Comparison of ENCODE assay signal across 8 cellular contexts in the genomic region with DNA sequence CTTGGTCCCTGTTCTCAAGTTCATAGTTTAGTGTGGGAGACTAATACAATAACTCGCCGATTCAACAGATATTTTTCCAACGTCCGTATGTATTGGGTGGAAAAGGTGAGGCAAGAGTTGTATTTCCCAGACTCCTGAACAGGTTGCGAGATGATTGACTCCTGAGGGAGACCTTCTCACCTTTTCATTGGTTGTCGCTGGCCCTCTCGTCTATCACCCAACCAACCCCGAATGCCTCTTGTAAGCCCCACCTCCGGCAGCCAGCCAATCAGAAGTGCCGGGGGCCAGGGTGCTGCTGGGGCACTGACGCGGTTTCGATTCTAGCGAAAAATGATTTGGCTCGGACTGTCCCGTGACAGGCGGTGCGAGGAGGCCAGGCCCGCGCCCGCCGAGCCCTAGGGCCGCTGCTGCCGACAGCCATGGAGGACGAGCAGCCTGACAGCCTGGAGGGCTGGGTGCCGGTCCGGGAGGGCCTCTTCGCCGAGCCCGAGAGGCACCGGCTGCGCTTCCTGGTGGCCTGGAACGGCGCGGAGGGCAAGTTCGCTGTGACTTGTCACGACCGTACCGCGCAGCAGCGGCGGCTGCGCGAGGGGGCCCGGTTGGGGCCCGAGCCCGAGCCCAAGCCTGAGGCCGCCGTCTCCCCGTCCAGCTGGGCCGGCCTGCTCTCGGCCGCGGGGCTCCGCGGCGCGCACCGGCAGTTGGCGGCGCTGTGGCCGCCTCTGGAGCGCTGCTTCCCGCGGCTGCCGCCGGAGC. TPM values are rescaled to one million over a fixed set of nuclear protein-coding genes. Genes with fewer than 3 reads are reported as not detected.
DNase-seq lines count a peak whose midpoint lies in the region; ATAC-seq and TF ChIP-seq lines count a peak whose summit lies in the region.

A gene with protein sequence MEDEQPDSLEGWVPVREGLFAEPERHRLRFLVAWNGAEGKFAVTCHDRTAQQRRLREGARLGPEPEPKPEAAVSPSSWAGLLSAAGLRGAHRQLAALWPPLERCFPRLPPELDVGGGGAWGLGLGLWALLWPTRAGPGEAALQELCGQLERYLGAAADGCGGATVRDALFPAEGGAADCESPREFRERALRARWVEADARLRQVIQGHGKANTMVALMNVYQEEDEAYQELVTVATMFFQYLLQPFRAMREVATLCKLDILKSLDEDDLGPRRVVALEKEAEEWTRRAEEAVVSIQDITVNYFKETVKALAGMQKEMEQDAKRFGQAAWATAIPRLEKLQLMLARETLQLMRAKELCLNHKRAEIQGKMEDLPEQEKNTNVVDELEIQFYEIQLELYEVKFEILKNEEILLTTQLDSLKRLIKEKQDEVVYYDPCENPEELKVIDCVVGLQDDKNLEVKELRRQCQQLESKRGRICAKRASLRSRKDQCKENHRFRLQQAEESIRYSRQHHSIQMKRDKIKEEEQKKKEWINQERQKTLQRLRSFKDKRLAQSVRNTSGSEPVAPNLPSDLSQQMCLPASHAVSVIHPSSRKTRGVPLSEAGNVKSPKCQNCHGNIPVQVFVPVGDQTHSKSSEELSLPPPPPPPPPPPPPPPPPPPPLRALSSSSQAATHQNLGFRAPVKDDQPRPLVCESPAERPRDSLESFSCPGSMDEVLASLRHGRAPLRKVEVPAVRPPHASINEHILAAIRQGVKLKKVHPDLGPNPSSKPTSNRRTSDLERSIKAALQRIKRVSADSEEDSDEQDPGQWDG (plus strand): TSS at position 321 of the 753 bp plus-strand sequence. CDS start 99 bp downstream, at position 420.

- TF ChIP-seq POLR2A in ovary (IDR thresholded peaks at IDR 0.05) = peak; percentile 95

- TF ChIP-seq CTCF in GM12864 (IDR thresholded peaks at IDR 0.05; ENCODE audit: low read depth, low read length, missing control alignments) (peak; percentile 24), ovary (IDR thresholded peaks at IDR 0.05) (peak in 1 of 3 donors; percentile 28), tibial artery (IDR thresholded peaks at IDR 0.05) (no peak)

- H3K4me3 Mint-ChIP-seq in activated naive CD8-positive, alpha-beta T cell treated with anti-CD3 and anti-CD28 coated beads, Interleukin-2, amount 10 ng/mL, durations not matched to agents 7 days and 5 days = peak within 1 kb of the TSS; percentile 91

- peaks cover 4% of the 10 kb centered on the region for H3K27me3 Mint-ChIP-seq in activated naive CD8-positive, alpha-beta T cell treated with anti-CD3 and anti-CD28 coated beads, Interleukin-2, amount 10 ng/mL, durations not matched to agents 7 days and 5 days

- H3K27ac Mint-ChIP-seq in activated naive CD8-positive, alpha-beta T cell treated with anti-CD3 and anti-CD28 coated beads, Interleukin-2, amount 10 ng/mL, durations not matched to agents 7 days and 5 days = peak within 1 kb of the TSS; percentile 94

- peak; percentile 84 for ATAC-seq in HG02642 (IDR thresholded peaks at IDR 0.05; ENCODE audit: poor library complexity, unreplicated experiment)
- peak; percentile 94 for ATAC-seq in activated naive CD8-positive, alpha-beta T cell treated with anti-CD3 and anti-CD28 coated beads, Interleukin-2, amount 10 ng/mL, durations not matched to agents 7 days and 5 days (ENCODE audit: low read depth)
- ATAC-seq in Right ventricle myocardium inferior = peak; percentile 97

- H3K36me3 ChIP-seq in ovary = no peaks in the 10 kb centered on the region
- H3K36me3 ChIP-seq in tibial artery = peaks cover 9 to 17% (median 9%) of the 10 kb centered on the region in 3 donors

- peak within 1 kb of the TSS; percentile 95 for H3K4me3 ChIP-seq in GM12864 (ENCODE audit: low read depth, low read length)
- H3K4me3 ChIP-seq in ovary = peak within 1 kb of the TSS; percentile 82
- peak within 1 kb of the TSS; percentile 92 to 98 for H3K4me3 ChIP-seq in tibial artery

- TF ChIP-seq EP300 in ovary (IDR thresholded peaks at IDR 0.05) = peak; percentile 8

- H3K27ac ChIP-seq in ovary = peak within 1 kb of the TSS; percentile 97 to 98
- peak within 1 kb of the TSS; percentile 96 to 99 for H3K27ac ChIP-seq in tibial artery

- H3K9me3 ChIP-seq in ovary (no peaks in the 10 kb centered on the region), tibial artery (no peaks in the 10 kb centered on the region)

- WGBS in ovary, 3 donors = 0 to 1% (median 0%) methylated on average over 48 to 67 of the region's 67 CpGs

- H3K27me3 ChIP-seq in ovary (no peaks in the 10 kb centered on the region), tibial artery (no peaks in the 10 kb centered on the region)

- H3K36me3 Mint-ChIP-seq in activated naive CD8-positive, alpha-beta T cell treated with anti-CD3 and anti-CD28 coated beads, Interleukin-2, amount 10 ng/mL, durations not matched to agents 7 days and 5 days = peaks cover 21% of the 10 kb centered on the region

- no peaks in the 10 kb centered on the region for H3K9me3 Mint-ChIP-seq in activated naive CD8-positive, alpha-beta T cell treated with anti-CD3 and anti-CD28 coated beads, Interleukin-2, amount 10 ng/mL, durations not matched to agents 7 days and 5 days

- peaks cover 22% of the 10 kb centered on the region for H3K4me1 Mint-ChIP-seq in activated naive CD8-positive, alpha-beta T cell treated with anti-CD3 and anti-CD28 coated beads, Interleukin-2, amount 10 ng/mL, durations not matched to agents 7 days and 5 days

- DNase-seq in GM12864 (ENCODE audit: low read depth) (peak; percentile 93), NCI-H1105 (lab: John Stamatoyannopoulos, UW) (peak; percentile 83), SKM-1 treated with dmso at 0.1 percent for 144 hours (lab: John Stamatoyannopoulos, UW; ENCODE audit: unreplicated experiment) (peak; percentile 94), Right ventricle myocardium inferior (ENCODE audit: missing footprints) (peak; percentile 99), ovary (peak; percentile 98 to 99 (median 98)), tibial artery (peak; percentile 99 to 100)
- DNase-seq in activated naive CD8-positive, alpha-beta T cell treated with anti-CD3 and anti-CD28 coated beads, Interleukin-2, amount 10 ng/mL, durations not matched to agents 7 days and 5 days = peak; percentile 90

- H3K4me1 ChIP-seq in ovary (ENCODE audit: insufficient read depth) (peaks cover 3% of the 10 kb centered on the region), tibial artery (peaks cover 0 to 31% (median 13%) of the 10 kb centered on the region in 4 donors)

- intact Hi-C loops in Right ventricle myocardium inferior (cut with DNase I) = loop anchor here (2.0 kb wide), 1 partner anchor 59 kb away; no protein-coding TSS in a partner anchor
- intact Hi-C loops in ovary (cut with DNase I) = loop anchor here in 1 of 4 donors (10.0 kb wide), 1 partner anchor 275 kb away; no protein-coding TSS in a partner anchor
- intact Hi-C loops in tibial artery (cut with DNase I; ENCODE audit: low total_unique reads) = loop anchor here (5.0 to 10.0 kb wide), 2 partner anchors 57 to 405 kb away; no protein-coding TSS in a partner anchor

- POLR2A ChIA-PET in activated naive CD8-positive, alpha-beta T cell treated with anti-CD3 and anti-CD28 coated beads, Interleukin-2, amount 10 ng/mL, durations not matched to agents 7 days and 5 days (lab: Charles Lee) = interaction anchor here (1.0 to 4.5 kb wide), 6 partner anchors 40 to 299 kb away, joined by 3 to 26 read pairs (median 12); partner anchors contain the start of genes RAMAC and RPS17

RNA-seq across cellular contexts. Expression of the gene that starts here (rescaled TPM):
- 10 to 100 TPM; 18.1 to 18.2 TPM for total RNA-seq in activated naive CD8-positive, alpha-beta T cell treated with anti-CD3 and anti-CD28 coated beads, Interleukin-2, amount 10 ng/mL, durations not matched to agents 7 days and 5 days
- total RNA-seq in Right ventricle myocardium inferior (5.7 TPM), ovary (10 to 100 TPM in 1 of 7 donors, 1 to 10 TPM in 6; 7.6 to 12.5 (median 8.5) TPM)
- 10 to 100 TPM in 1 of 2 donors, 1 to 10 TPM in 1; 6.5 to 10.2 TPM for polyA plus RNA-seq in ovary

Comparison
In these comparisons a context has a peak if more than half of its experiments do, and no peak if none do; other contexts are left out.
1. Peak in every context shown above with its lines: DNase-seq, ATAC-seq, H3K4me3 ChIP-seq and H3K27ac ChIP-seq.